8 cellular contexts compared by ENCODE assay signal in the genomic region with DNA sequence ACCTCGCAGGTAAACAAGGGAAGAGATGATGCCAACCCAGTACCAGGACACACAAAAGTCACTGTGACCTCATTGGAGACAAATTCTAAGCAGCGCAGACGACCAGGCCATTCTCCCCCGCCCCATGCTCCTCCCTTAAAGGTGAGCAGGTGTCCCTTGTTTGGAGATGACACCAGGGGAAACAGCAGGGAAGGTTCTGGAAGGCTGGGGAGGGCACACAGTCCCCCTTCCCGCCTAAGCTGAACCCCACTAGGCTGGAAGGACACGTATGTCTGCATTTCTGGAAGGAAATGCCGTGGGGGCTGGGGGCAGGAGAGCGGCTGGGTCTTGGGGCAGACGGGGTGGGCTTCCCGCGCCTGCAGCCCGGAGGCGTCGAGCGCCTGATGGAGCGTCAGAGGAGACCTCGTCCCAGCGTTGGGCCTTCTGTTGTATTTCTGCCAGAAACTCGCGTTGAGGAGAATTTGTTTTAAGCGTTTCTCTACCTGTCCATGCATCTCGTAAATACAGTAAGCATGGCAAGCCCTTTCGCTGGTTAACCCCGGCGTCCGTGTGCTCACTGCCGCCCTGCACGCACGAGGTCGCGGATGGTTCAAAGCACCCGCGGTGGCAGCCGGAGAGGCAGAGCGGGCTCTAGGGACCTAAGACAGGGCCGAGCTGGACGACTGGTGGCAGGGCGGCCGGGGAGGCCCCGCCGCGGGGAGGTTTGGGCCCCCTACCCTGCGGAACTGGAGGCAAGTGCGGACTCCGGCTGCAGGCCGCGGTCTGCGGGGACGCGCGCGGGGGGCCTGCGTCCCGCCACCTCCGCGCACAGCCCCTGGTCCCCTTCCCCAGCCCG.
DNase-seq lines count a peak whose midpoint lies in the region; ATAC-seq and TF ChIP-seq lines count a peak whose summit lies in the region.

No MANE protein-coding gene starts in this region.

- H3K9me3 Mint-ChIP-seq in activated naive CD4-positive, alpha-beta T cell treated with anti-CD3 and anti-CD28 coated beads, Interleukin-2, amount 50 U/mL, for 24 hours = no peaks in the 10 kb centered on the region
- no peaks in the 10 kb centered on the region for H3K9me3 Mint-ChIP-seq in stimulated activated naive B cell treated with anti-CD40 and anti-IgM and Interleukin-4, amounts not matched to agents 10 μg/mL and 1 μg/mL and 100 μg/mL, for 72 hours

- peak; percentile 22 for ATAC-seq in HG03432 (IDR thresholded peaks at IDR 0.05; ENCODE audit: unreplicated experiment)
- ATAC-seq in stimulated activated naive B cell treated with anti-CD40 and anti-IgM and Interleukin-4, amounts not matched to agents 10 μg/mL and 1 μg/mL and 100 μg/mL, for 72 hours (replicated peaks) = peak; percentile 23 to 28
- no peak for ATAC-seq in GM18858 (IDR thresholded peaks at IDR 0.05; ENCODE audit: unreplicated experiment)
- ATAC-seq in GM19328 (IDR thresholded peaks at IDR 0.05; ENCODE audit: unreplicated experiment) = no peak

- H3K27ac ChIP-seq in iPS-20b (ENCODE audit: low read length) = no peak overlapping the region

- H3K4me1 Mint-ChIP-seq in activated naive CD4-positive, alpha-beta T cell treated with anti-CD3 and anti-CD28 coated beads, Interleukin-2, amount 50 U/mL, for 24 hours = peaks cover 17% of the 10 kb centered on the region
- H3K4me1 Mint-ChIP-seq in stimulated activated naive B cell treated with anti-CD40 and anti-IgM and Interleukin-4, amounts not matched to agents 10 μg/mL and 1 μg/mL and 100 μg/mL, for 72 hours = peaks cover 15 to 47% of the 10 kb centered on the region in 2 donors

- H3K27me3 ChIP-seq in iPS-20b (ENCODE audit: insufficient read depth, low read length) = peaks cover 96% of the 10 kb centered on the region

- H3K4me3 ChIP-seq in GM12864 (ENCODE audit: low read depth, low read length) = peak overlapping the region; percentile 67
- H3K4me3 ChIP-seq in iPS-20b (ENCODE audit: low read length) = peak overlapping the region; percentile 65; the same call in 1 of the 2 replicates

- DNase-seq in GM12864 (ENCODE audit: low read depth) = no peak
- no peak for DNase-seq in stimulated activated naive B cell treated with anti-CD40 and anti-IgM and Interleukin-4, amounts not matched to agents 10 μg/mL and 1 μg/mL and 100 μg/mL, for 72 hours
- no peak for DNase-seq in NCI-H524 treated with DMSO at 0.1 percent for 48 hours (lab: John Stamatoyannopoulos, UW)

- H3K4me1 ChIP-seq in iPS-20b (ENCODE audit: insufficient read depth, low read length) = peaks cover 19% of the 10 kb centered on the region; the same call in 1 of the 2 replicates

- peaks cover 54% of the 10 kb centered on the region for H3K27me3 Mint-ChIP-seq in activated naive CD4-positive, alpha-beta T cell treated with anti-CD3 and anti-CD28 coated beads, Interleukin-2, amount 50 U/mL, for 24 hours
- H3K27me3 Mint-ChIP-seq in stimulated activated naive B cell treated with anti-CD40 and anti-IgM and Interleukin-4, amounts not matched to agents 10 μg/mL and 1 μg/mL and 100 μg/mL, for 72 hours = peaks cover 61 to 82% of the 10 kb centered on the region in 2 donors

- no peak overlapping the region for H3K27ac Mint-ChIP-seq in activated naive CD4-positive, alpha-beta T cell treated with anti-CD3 and anti-CD28 coated beads, Interleukin-2, amount 50 U/mL, for 24 hours
- H3K27ac Mint-ChIP-seq in stimulated activated naive B cell treated with anti-CD40 and anti-IgM and Interleukin-4, amounts not matched to agents 10 μg/mL and 1 μg/mL and 100 μg/mL, for 72 hours = peak overlapping the region; percentile 82

- no peaks in the 10 kb centered on the region for H3K36me3 ChIP-seq in iPS-20b (ENCODE audit: insufficient read depth, low read depth, low read length)

- H3K36me3 Mint-ChIP-seq in activated naive CD4-positive, alpha-beta T cell treated with anti-CD3 and anti-CD28 coated beads, Interleukin-2, amount 50 U/mL, for 24 hours = no peaks in the 10 kb centered on the region
- H3K36me3 Mint-ChIP-seq in stimulated activated naive B cell treated with anti-CD40 and anti-IgM and Interleukin-4, amounts not matched to agents 10 μg/mL and 1 μg/mL and 100 μg/mL, for 72 hours = no peaks in the 10 kb centered on the region

- H3K4me3 Mint-ChIP-seq in activated naive CD4-positive, alpha-beta T cell treated with anti-CD3 and anti-CD28 coated beads, Interleukin-2, amount 50 U/mL, for 24 hours = peak overlapping the region; percentile 68
- peak overlapping the region; percentile 74 to 84 for H3K4me3 Mint-ChIP-seq in stimulated activated naive B cell treated with anti-CD40 and anti-IgM and Interleukin-4, amounts not matched to agents 10 μg/mL and 1 μg/mL and 100 μg/mL, for 72 hours

- H3K9ac ChIP-seq in iPS-20b (ENCODE audit: low read depth, low read length) = peak overlapping the region; percentile 46; the same call in 1 of the 2 replicates

- H3K9me3 ChIP-seq in iPS-20b (ENCODE audit: insufficient read depth, low read depth, low read length) = peaks cover 3% of the 10 kb centered on the region; the same call in 1 of the 2 replicates

- no peak for TF ChIP-seq CTCF in GM12864 (IDR thresholded peaks at IDR 0.05; ENCODE audit: low read depth, low read length, missing control alignments)

Comparison
In these comparisons a context has a peak if more than half of its experiments do, and no peak if none do; other contexts are left out.
1. ATAC-seq: peak in HG03432 (single experiment) and stimulated activated naive B cell treated with anti-CD40 and anti-IgM and Interleukin-4, amounts not matched to agents 10 μg/mL and 1 μg/mL and 100 μg/mL, for 72 hours (2 of 2); none in GM18858 (single experiment) and GM19328 (single experiment).